In the genomic region with DNA sequence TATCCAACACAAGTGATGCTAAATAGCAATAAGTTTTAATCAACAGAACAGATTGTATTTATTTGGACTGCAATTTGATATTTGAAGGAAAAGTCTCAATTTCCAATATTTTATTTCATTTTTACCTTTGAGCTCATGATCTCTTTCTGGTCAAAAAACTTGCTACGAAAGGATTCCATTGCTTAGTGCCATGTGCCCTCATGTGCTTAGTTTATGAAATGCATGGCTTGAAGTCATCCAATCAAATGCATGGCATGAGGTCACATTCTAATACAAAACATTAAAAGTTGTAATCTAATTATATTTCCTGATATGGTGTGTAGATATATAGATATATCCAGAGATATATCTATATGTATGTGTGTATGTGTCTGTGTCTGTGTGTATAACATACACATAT, we compare ENCODE assay signal across 15 cellular contexts.
DNase-seq lines count a peak whose midpoint lies in the region; ATAC-seq and TF ChIP-seq lines count a peak whose summit lies in the region.
"Had no signal": no experiment of that assay in that cellular context is flagged by ENCODE, and none has a peak within 500 bp of the region (broad histone marks: within the 10 kb centered on the region; RNA-seq: fewer than 3 reads in every experiment).

No MANE protein-coding gene starts in this region.

- no peaks in the 10 kb centered on the region for H3K36me3 ChIP-seq in testis (ENCODE audit: low read depth, missing control alignments)

- H3K4me3 ChIP-seq in foreskin fibroblast (ENCODE audit: low read depth in 1 of 2, low read length in 2 of 2) (no peak overlapping the region), testis (no peak overlapping the region)
- H3K4me3 ChIP-seq: body of pancreas had no signal

- 70 to 71% methylated on average over 1 of the region's 1 CpG for WGBS in testis, 2 donors

- no peaks in the 10 kb centered on the region for H3K4me1 ChIP-seq in testis
- H3K4me1 ChIP-seq: body of pancreas, parathyroid adenoma had no signal

- peak; percentile 68 for ATAC-seq in HG02610 (IDR thresholded peaks at IDR 0.05; ENCODE audit: unreplicated experiment)
- no peak for ATAC-seq in GM19328 (IDR thresholded peaks at IDR 0.05; ENCODE audit: unreplicated experiment)
- ATAC-seq: body of pancreas, T-helper 17 cell had no signal

- no peaks in the 10 kb centered on the region for H3K27me3 ChIP-seq in testis
- H3K27me3 ChIP-seq: body of pancreas had no signal

- DNase-seq in SK-N-DZ (ENCODE audit: low spot score) (peak; percentile 26), foreskin fibroblast (peak; percentile 12 to 66), testis (no peak), midbrain (lab: John Stamatoyannopoulos, UW) (no peak), occipital lobe (lab: John Stamatoyannopoulos, UW) (no peak)
- DNase-seq: activated CD8-positive, alpha-beta memory T cell treated with anti-CD3 and anti-CD28 coated beads, Interleukin-2, amount 50 U/mL, for 4 hours; body of pancreas; Calu3; stimulated activated CD4-positive, alpha-beta T cell treated with anti-CD3 and anti-CD28 coated beads, Interleukin-2, amount 100 ng/mL, for 48 hours; T-helper 17 cell had no signal

- intact Hi-C loops in testis (cut with DNase I; ENCODE audit: low total_unique reads), result no loop called here

- no peaks in the 10 kb centered on the region for H3K9me3 ChIP-seq in testis
- H3K9me3 ChIP-seq: body of pancreas had no signal

- TF ChIP-seq CTCF in C4-2B (conservative IDR thresholded peaks at IDR 0.05) (peak; percentile 44), foreskin fibroblast (IDR thresholded peaks at IDR 0.05; ENCODE audit: low read depth, low read length) (no peak), testis (IDR thresholded peaks at IDR 0.05) (no peak)

- TF ChIP-seq POLR2A in testis (IDR thresholded peaks at IDR 0.05), result no peak

- H3K27ac ChIP-seq in C4-2B (no peak overlapping the region), testis (no peak overlapping the region)
- H3K27ac ChIP-seq: body of pancreas, KMS-11, parathyroid adenoma had no signal

Comparison
In these comparisons a context has a peak if more than half of its experiments do, and no peak if none do; other contexts are left out.
1. DNase-seq: peak in SK-N-DZ (single experiment) and foreskin fibroblast (2 of 2); none in testis (single experiment), midbrain (single experiment) and occipital lobe (single experiment).